In genomic region chr10:62456611-62457101, GRCh38 we compare ENCODE assay signal across 9 cellular contexts.
A peak's percentile ranks its signal among the peaks of the same experiment; 100 is the strongest.
DNase-seq lines count a peak whose midpoint lies in the region; ATAC-seq and TF ChIP-seq lines count a peak whose summit lies in the region.
"Had no signal": no experiment of that assay in that cellular context is flagged by ENCODE, and none has a peak within 500 bp of the region (broad histone marks: within the 10 kb centered on the region; RNA-seq: fewer than 3 reads in every experiment).

No MANE protein-coding gene starts in this region.

- TF ChIP-seq CTCF in brain microvascular endothelial cell (IDR thresholded peaks at IDR 0.05; ENCODE audit: low read depth, low read length, missing control alignments) = no peak

- H3K4me3 ChIP-seq in brain microvascular endothelial cell (ENCODE audit: low read depth, low read length) (no peak overlapping the region), HAP-1 (no peak overlapping the region)
- H3K4me3 ChIP-seq in CD4-positive, alpha-beta memory T cell (ENCODE audit: low read length in 2 of 2) = no peak overlapping the region

- intact Hi-C loops in CD4-positive, alpha-beta memory T cell (cut with micrococcal nuclease) = no loop called here

- H3K27ac ChIP-seq in brain microvascular endothelial cell = no peak overlapping the region
- no peak overlapping the region for H3K27ac ChIP-seq in CD4-positive, alpha-beta memory T cell (ENCODE audit: low read depth, low read length)

- DNase-seq in AG08395 (ENCODE audit: low spot score) = peak; percentile 41
- DNase-seq in RPMI7951 (ENCODE audit: low read depth) = peak; percentile 50
- DNase-seq in brain microvascular endothelial cell = no peak
- no peak for DNase-seq in CD4-positive, alpha-beta memory T cell
- DNase-seq in HAP-1 (ENCODE audit: low spot score in 2 of 2) = no peak
- no peak for DNase-seq in retina
- DNase-seq: activated T-cell treated with anti-CD3 and anti-CD28 coated beads, Interleukin-2, amount 50 U/mL, for 48 hours had no signal

- peaks cover 3 to 4% of the 10 kb centered on the region in 2 donors for H3K27me3 Mint-ChIP-seq in CD4-positive, alpha-beta memory T cell

- peaks cover 6 to 19% (median 12%) of the 10 kb centered on the region in 4 donors for H3K4me1 Mint-ChIP-seq in CD4-positive, alpha-beta memory T cell

- CTCF ChIA-PET in CD4-positive, alpha-beta memory T cell (lab: Charles Lee; ENCODE audit: partially characterized antibody) = interaction anchor here (1.2 kb wide), 1 partner anchor 702 kb away, joined by 3 read pairs; no protein-coding TSS in a partner anchor

- no peaks in the 10 kb centered on the region for H3K36me3 ChIP-seq in brain microvascular endothelial cell (replicated peaks)
- no peaks in the 10 kb centered on the region for H3K36me3 ChIP-seq in CD4-positive, alpha-beta memory T cell (ENCODE audit: insufficient read depth, low read length)
- no peaks in the 10 kb centered on the region for H3K36me3 ChIP-seq in HAP-1 (replicated peaks)

- peaks cover 6% of the 10 kb centered on the region for H3K4me1 ChIP-seq in CD4-positive, alpha-beta memory T cell (ENCODE audit: insufficient read depth, low read length)
- H3K4me1 ChIP-seq in HAP-1 = no peaks in the 10 kb centered on the region

- H3K9me3 Mint-ChIP-seq in CD4-positive, alpha-beta memory T cell = peaks cover 0 to 5% (median under 1%) of the 10 kb centered on the region in 8 donors

- H3K36me3 Mint-ChIP-seq in CD4-positive, alpha-beta memory T cell = peaks cover 0 to 4% of the 10 kb centered on the region in 2 donors

- no peaks in the 10 kb centered on the region for H3K27me3 ChIP-seq in brain microvascular endothelial cell (replicated peaks)
- H3K27me3 ChIP-seq in CD4-positive, alpha-beta memory T cell (ENCODE audit: insufficient read depth, low read length) = no peaks in the 10 kb centered on the region
- no peaks in the 10 kb centered on the region; the same call in 1 of the 2 replicates for H3K27me3 ChIP-seq in HAP-1 (ENCODE audit: low read depth)

- ATAC-seq in GM19035 (IDR thresholded peaks at IDR 0.05; ENCODE audit: unreplicated experiment) (peak; percentile 99), HG02970 (IDR thresholded peaks at IDR 0.05; ENCODE audit: low FRiP score, unreplicated experiment) (peak; percentile 96)

- in situ Hi-C loops in brain microvascular endothelial cell (cut with HindIII; ENCODE audit: low pct_ligation_motif_present, low sequenced_read_pairs) = no loop called here
- in situ Hi-C loops in HAP-1 (cut with MboI; ENCODE audit: low sequenced_read_pairs) = no loop called here

- no peak overlapping the region for H3K4me3 Mint-ChIP-seq in CD4-positive, alpha-beta memory T cell

- no peaks in the 10 kb centered on the region for H3K9me3 ChIP-seq in CD4-positive, alpha-beta memory T cell (ENCODE audit: control insufficient read depth in 1 of 2, low read length in 2 of 2)
- H3K9me3 ChIP-seq in HAP-1 = no peaks in the 10 kb centered on the region

- no peak overlapping the region for H3K27ac Mint-ChIP-seq in CD4-positive, alpha-beta memory T cell

- POLR2A ChIA-PET in CD4-positive, alpha-beta memory T cell (lab: Charles Lee; ENCODE audit: partially characterized antibody) = no interaction called here

Comparison
In these comparisons a context has a peak if more than half of its experiments do, and no peak if none do; other contexts are left out.
1. DNase-seq: peak in AG08395 (single experiment) and RPMI7951 (single experiment); none in brain microvascular endothelial cell (single experiment), CD4-positive, alpha-beta memory T cell (0 of 5), HAP-1 (0 of 2) and retina (single experiment).